ENCODE assay signal across 16 cellular contexts in genomic region chr3:123693584-123693983, GRCh38.
DNase-seq lines count a peak whose midpoint lies in the region; ATAC-seq and TF ChIP-seq lines count a peak whose summit lies in the region.
"Had no signal": no experiment of that assay in that cellular context is flagged by ENCODE, and none has a peak within 500 bp of the region (broad histone marks: within the 10 kb centered on the region; RNA-seq: fewer than 3 reads in every experiment).

No MANE protein-coding gene starts in this region.

- no peak for DNase-seq in left ventricle myocardium inferior
- DNase-seq in Right ventricle myocardium superior = no peak
- no peak for DNase-seq in osteocyte (ENCODE audit: extremely low spot score, unreplicated experiment)
- no peak for DNase-seq in vagina (ENCODE audit: extremely low spot score in 2 of 2)
- DNase-seq in WTC11 (ENCODE audit: low spot score) = no peak
- DNase-seq in CD8-positive, alpha-beta T cell = no peak
- DNase-seq: activated CD8-positive, alpha-beta memory T cell treated with anti-CD3 and anti-CD28 coated beads, Interleukin-2, amount 10 ng/mL, durations not matched to agents 7 days and 5 days; activated gamma-delta T cell; MM.1S; NCI-H2081 treated with DMSO at 0.1 percent for 48 hours; NCI-H69; stimulated activated CD4-positive, alpha-beta T cell treated with anti-CD3 and anti-CD28 coated beads, Interleukin-4, amount 100 ng/mL, for 4 hours had no signal

- H3K4me3 ChIP-seq in left ventricle myocardium inferior (no peak overlapping the region), duodenal mucosa (ENCODE audit: low read depth in 1 of 2, low read length in 2 of 2) (no peak overlapping the region), vagina (peak overlapping the region in 1 of 2 donors; percentile 21)
- no peak overlapping the region for H3K4me3 ChIP-seq in CD8-positive, alpha-beta T cell (ENCODE audit: low read depth, low read length)
- H3K4me3 ChIP-seq: GM12878 had no signal

- H3K4me1 Mint-ChIP-seq in osteocyte (ENCODE audit: unreplicated experiment) (peaks cover 83% of the 10 kb centered on the region), WTC11 (peaks cover 27% of the 10 kb centered on the region)
- H3K4me1 Mint-ChIP-seq in CD8-positive, alpha-beta T cell (ENCODE audit: low read depth) = no peaks in the 10 kb centered on the region
- H3K4me1 Mint-ChIP-seq: activated CD8-positive, alpha-beta memory T cell treated with anti-CD3 and anti-CD28 coated beads, Interleukin-2, amount 10 ng/mL, durations not matched to agents 7 days and 5 days had no signal

- no peak for TF ChIP-seq POLR2A in vagina (IDR thresholded peaks at IDR 0.05)

- H3K27ac ChIP-seq in left ventricle myocardium inferior (replicated peaks) = peak overlapping the region; percentile 83
- H3K27ac ChIP-seq in duodenal mucosa (ENCODE audit: low read depth, low read length) = peak overlapping the region; percentile 34
- H3K27ac ChIP-seq in vagina = peak overlapping the region; percentile 68
- H3K27ac ChIP-seq in CD8-positive, alpha-beta T cell (ENCODE audit: low read depth, low read length) = no peak overlapping the region

- H3K27me3 ChIP-seq in left ventricle myocardium inferior (ENCODE audit: low read depth) (no peaks in the 10 kb centered on the region), duodenal mucosa (ENCODE audit: control insufficient read depth in 1 of 2, insufficient read depth in 2 of 2, low read length in 2 of 2) (no peaks in the 10 kb centered on the region), vagina (no peaks in the 10 kb centered on the region)
- no peaks in the 10 kb centered on the region for H3K27me3 ChIP-seq in CD8-positive, alpha-beta T cell (ENCODE audit: insufficient read depth, low read length)

- no peak overlapping the region for H3K9ac ChIP-seq in duodenal mucosa (ENCODE audit: low read depth in 1 of 2, low read length in 2 of 2)

- H3K9me3 Mint-ChIP-seq in osteocyte (ENCODE audit: unreplicated experiment) (no peaks in the 10 kb centered on the region), WTC11 (no peaks in the 10 kb centered on the region)
- no peaks in the 10 kb centered on the region for H3K9me3 Mint-ChIP-seq in CD8-positive, alpha-beta T cell

- no peaks in the 10 kb centered on the region for H3K36me3 ChIP-seq in left ventricle myocardium inferior
- no peaks in the 10 kb centered on the region for H3K36me3 ChIP-seq in duodenal mucosa (ENCODE audit: control insufficient read depth in 1 of 2, insufficient read depth in 2 of 2, low read length in 2 of 2)
- H3K36me3 ChIP-seq in vagina = no peaks in the 10 kb centered on the region
- H3K36me3 ChIP-seq in CD8-positive, alpha-beta T cell (ENCODE audit: insufficient read depth, low read length) = no peaks in the 10 kb centered on the region

- no peaks in the 10 kb centered on the region for H3K27me3 Mint-ChIP-seq in osteocyte (ENCODE audit: unreplicated experiment)
- no peaks in the 10 kb centered on the region for H3K27me3 Mint-ChIP-seq in WTC11 (ENCODE audit: low read depth)
- peaks cover 6% of the 10 kb centered on the region for H3K27me3 Mint-ChIP-seq in CD8-positive, alpha-beta T cell (ENCODE audit: low read depth)

- H3K27ac Mint-ChIP-seq in osteocyte (ENCODE audit: unreplicated experiment) (peak overlapping the region; percentile 92), WTC11 (no peak overlapping the region)
- no peak overlapping the region for H3K27ac Mint-ChIP-seq in CD8-positive, alpha-beta T cell
- H3K27ac Mint-ChIP-seq: activated CD8-positive, alpha-beta memory T cell treated with anti-CD3 and anti-CD28 coated beads, Interleukin-2, amount 10 ng/mL, durations not matched to agents 7 days and 5 days had no signal

- POLR2A ChIA-PET in WTC11 (lab: Charles Lee) = no interaction called here
- POLR2A ChIA-PET in CD8-positive, alpha-beta T cell (lab: Charles Lee) = no interaction called here

- intact Hi-C loops in left ventricle myocardium inferior (cut with micrococcal nuclease) (no loop called here), Right ventricle myocardium superior (cut with DNase I) (no loop called here), vagina (cut with DNase I) (loop anchor here (5.0 kb wide), 1 partner anchor 36 kb away; no protein-coding TSS in a partner anchor)
- intact Hi-C loops in CD8-positive, alpha-beta T cell (cut with DNase I, micrococcal nuclease) = no loop called here

- H3K4me3 Mint-ChIP-seq in osteocyte (ENCODE audit: unreplicated experiment) (no peak overlapping the region), WTC11 (no peak overlapping the region)
- H3K4me3 Mint-ChIP-seq in CD8-positive, alpha-beta T cell = no peak overlapping the region
- H3K4me3 Mint-ChIP-seq: activated CD8-positive, alpha-beta memory T cell treated with anti-CD3 and anti-CD28 coated beads, Interleukin-2, amount 10 ng/mL, durations not matched to agents 7 days and 5 days had no signal

- H3K4me1 ChIP-seq in left ventricle myocardium inferior = peaks cover 69% of the 10 kb centered on the region
- H3K4me1 ChIP-seq in duodenal mucosa (ENCODE audit: control insufficient read depth in 1 of 2, insufficient read depth in 2 of 2, low read length in 2 of 2) = peaks cover 16% of the 10 kb centered on the region in 2 donors
- peaks cover 54% of the 10 kb centered on the region for H3K4me1 ChIP-seq in vagina
- no peaks in the 10 kb centered on the region for H3K4me1 ChIP-seq in CD8-positive, alpha-beta T cell (ENCODE audit: insufficient read depth, low read length)

- no peak for TF ChIP-seq CTCF in left ventricle myocardium inferior (IDR thresholded peaks at IDR 0.05; ENCODE audit: borderline replicate concordance)
- no peak for TF ChIP-seq CTCF in osteocyte (IDR thresholded peaks at IDR 0.05)
- TF ChIP-seq CTCF in vagina (IDR thresholded peaks at IDR 0.05) = no peak
- TF ChIP-seq CTCF in WTC11 (IDR thresholded peaks at IDR 0.05) = no peak
- TF ChIP-seq CTCF in CD8-positive, alpha-beta T cell (IDR thresholded peaks at IDR 0.05) = no peak

- H3K9me3 ChIP-seq in left ventricle myocardium inferior (replicated peaks) (no peaks in the 10 kb centered on the region), duodenal mucosa (ENCODE audit: control insufficient read depth in 1 of 2, low read length in 2 of 2) (no peaks in the 10 kb centered on the region), vagina (no peaks in the 10 kb centered on the region)
- H3K9me3 ChIP-seq in CD8-positive, alpha-beta T cell (ENCODE audit: low read length) = no peaks in the 10 kb centered on the region

- CTCF ChIA-PET in WTC11 (lab: Charles Lee) = interaction anchor here (1.0 to 7.3 kb wide), 4 partner anchors 9 to 51 kb away, joined by 4 to 62 read pairs (median 14); no protein-coding TSS in a partner anchor
- CTCF ChIA-PET in CD8-positive, alpha-beta T cell (lab: Charles Lee) = no interaction called here

- peaks cover 3% of the 10 kb centered on the region for H3K36me3 Mint-ChIP-seq in osteocyte (ENCODE audit: unreplicated experiment)
- H3K36me3 Mint-ChIP-seq in WTC11 = no peaks in the 10 kb centered on the region
- no peaks in the 10 kb centered on the region for H3K36me3 Mint-ChIP-seq in CD8-positive, alpha-beta T cell
- H3K36me3 Mint-ChIP-seq: activated CD8-positive, alpha-beta memory T cell treated with anti-CD3 and anti-CD28 coated beads, Interleukin-2, amount 10 ng/mL, durations not matched to agents 7 days and 5 days had no signal

- ATAC-seq in Right ventricle myocardium superior (ENCODE audit: poor library complexity) (no peak), GM18517 (IDR thresholded peaks at IDR 0.05; ENCODE audit: unreplicated experiment) (no peak), WTC11 (no peak)
- ATAC-seq in CD8-positive, alpha-beta T cell = no peak
- ATAC-seq: activated CD4-positive, CD25-positive, alpha-beta regulatory T cell treated with anti-CD3 and anti-CD28 coated beads, Interleukin-2, amount 50 U/mL, for 24 hours; activated CD8-positive, alpha-beta memory T cell treated with anti-CD3 and anti-CD28 coated beads, Interleukin-2, amount 10 ng/mL, durations not matched to agents 7 days and 5 days; GM12878 had no signal

TF ChIP-seq in WTC11, 78 proteins besides CTCF, POLR2A, EP300 and RAD21 (continues in another document):
- TF ChIP-seq JUN (CRISPR knock-in tag; IDR thresholded peaks at IDR 0.05) = no peak
- TF ChIP-seq ARID4B (CRISPR knock-in tag; IDR thresholded peaks at IDR 0.05; ENCODE audit: borderline replicate concordance) = no peak
- TF ChIP-seq ESRRA (CRISPR knock-in tag; IDR thresholded peaks at IDR 0.05; ENCODE audit: borderline replicate concordance) = no peak
- TF ChIP-seq ZNF263 (CRISPR knock-in tag; IDR thresholded peaks at IDR 0.05; ENCODE audit: low read depth) = no peak
